Comparison of ENCODE assay signal across 8 cellular contexts in genomic region chr9:40991741-40992471, GRCh38.
DNase-seq lines count a peak whose midpoint lies in the region; ATAC-seq and TF ChIP-seq lines count a peak whose summit lies in the region.
"Not testable (repeated sequence)": the region's sequence is repeated elsewhere in the genome, so short reads cannot be mapped to it uniquely, and the experiment has no call there.

No MANE protein-coding gene starts in this region.

- in situ Hi-C loops in brain microvascular endothelial cell (cut with HindIII; ENCODE audit: low pct_ligation_motif_present, low sequenced_read_pairs), result not testable (repeated sequence)

- DNase-seq in ELF-1 (ENCODE audit: low read depth, low spot score) (peak; percentile 99), brain microvascular endothelial cell (peak; percentile 99), right atrium auricular region (ENCODE audit: low spot score) (peak; percentile 98), ovary (peak; percentile 95 to 99 (median 97))

- H3K36me3 ChIP-seq in brain microvascular endothelial cell (replicated peaks); right atrium auricular region; ovary: not testable (repeated sequence)

- not testable (repeated sequence) for H3K9me3 Mint-ChIP-seq in stimulated activated naive CD8-positive, alpha-beta T cell treated with anti-CD3 and anti-CD28 coated beads, Interleukin-15, Interleukin-2, amounts not matched to agents 100 ng/mL and 50 ng/mL, for 24 hours

- ATAC-seq in GM21526 (IDR thresholded peaks at IDR 0.05; ENCODE audit: low FRiP score, unreplicated experiment), result peak; percentile 100
- peak; percentile 100 for ATAC-seq in HG03571 (IDR thresholded peaks at IDR 0.05; ENCODE audit: unreplicated experiment)

- H3K9me3 ChIP-seq in right atrium auricular region, ovary: not testable (repeated sequence)

- peak overlapping the region; percentile 90 for H3K27ac Mint-ChIP-seq in stimulated activated naive CD8-positive, alpha-beta T cell treated with anti-CD3 and anti-CD28 coated beads, Interleukin-15, Interleukin-2, amounts not matched to agents 100 ng/mL and 50 ng/mL, for 24 hours

- H3K36me3 Mint-ChIP-seq in stimulated activated naive CD8-positive, alpha-beta T cell treated with anti-CD3 and anti-CD28 coated beads, Interleukin-15, Interleukin-2, amounts not matched to agents 100 ng/mL and 50 ng/mL, for 24 hours (ENCODE audit: low read depth), result peaks cover 21% of the 10 kb centered on the region

- H3K27me3 ChIP-seq in brain microvascular endothelial cell (replicated peaks); right atrium auricular region; ovary: not testable (repeated sequence)

- TF ChIP-seq POLR2A in ovary (IDR thresholded peaks at IDR 0.05), result peak; percentile 53

- TF ChIP-seq EP300 in ovary (IDR thresholded peaks at IDR 0.05), result not testable (repeated sequence)

- H3K27ac ChIP-seq in brain microvascular endothelial cell, result peak overlapping the region; percentile 81
- peak overlapping the region; percentile 88 to 92 for H3K27ac ChIP-seq in right atrium auricular region
- peak overlapping the region; percentile 72 to 84 for H3K27ac ChIP-seq in ovary

- H3K27me3 Mint-ChIP-seq in stimulated activated naive CD8-positive, alpha-beta T cell treated with anti-CD3 and anti-CD28 coated beads, Interleukin-15, Interleukin-2, amounts not matched to agents 100 ng/mL and 50 ng/mL, for 24 hours, result not testable (repeated sequence)

- TF ChIP-seq CTCF in WI38 (IDR thresholded peaks at IDR 0.05; ENCODE audit: low read depth, low read length) (peak; percentile 95), brain microvascular endothelial cell (IDR thresholded peaks at IDR 0.05; ENCODE audit: low read depth, low read length, missing control alignments) (peak; percentile 85), right atrium auricular region (IDR thresholded peaks at IDR 0.05) (peak; percentile 93 to 99), ovary (IDR thresholded peaks at IDR 0.05) (peak; percentile 80 to 98 (median 81))

- WGBS in ovary, 3 donors, result 10 to 15% (median 10%) methylated on average over 54 of the region's 54 CpGs

- intact Hi-C loops in ovary (cut with DNase I), result not testable (repeated sequence)

- peak overlapping the region; percentile 90 for H3K4me3 ChIP-seq in WI38 (ENCODE audit: low read depth, low read length)
- peak overlapping the region; percentile 94 for H3K4me3 ChIP-seq in brain microvascular endothelial cell (ENCODE audit: low read depth, low read length)
- peak overlapping the region; percentile 73 to 98 for H3K4me3 ChIP-seq in right atrium auricular region
- H3K4me3 ChIP-seq in ovary, result peak overlapping the region; percentile 74

- H3K4me3 Mint-ChIP-seq in stimulated activated naive CD8-positive, alpha-beta T cell treated with anti-CD3 and anti-CD28 coated beads, Interleukin-15, Interleukin-2, amounts not matched to agents 100 ng/mL and 50 ng/mL, for 24 hours, result not testable (repeated sequence)

- H3K4me1 ChIP-seq in right atrium auricular region, result peaks cover 0 to 18% of the 10 kb centered on the region in 2 donors
- H3K4me1 ChIP-seq in ovary (ENCODE audit: insufficient read depth), result not testable (repeated sequence)

- H3K4me1 Mint-ChIP-seq in stimulated activated naive CD8-positive, alpha-beta T cell treated with anti-CD3 and anti-CD28 coated beads, Interleukin-15, Interleukin-2, amounts not matched to agents 100 ng/mL and 50 ng/mL, for 24 hours (ENCODE audit: low read depth), result peaks cover 29% of the 10 kb centered on the region

Comparison
In these comparisons a context has a peak if more than half of its experiments do, and no peak if none do; other contexts are left out.
1. Peak in every context shown above with its lines: DNase-seq, ATAC-seq, H3K4me3 ChIP-seq and H3K27ac ChIP-seq.